In genomic region chrX:105775672-105776071, GRCh38 we compare ENCODE assay signal across 25 cellular contexts. TPM values are rescaled to one million over a fixed set of nuclear protein-coding genes. Genes with fewer than 3 reads are reported as not detected.
"Had no signal": no experiment of that assay in that cellular context is flagged by ENCODE, and none has a peak within 500 bp of the region (broad histone marks: within the 10 kb centered on the region; RNA-seq: fewer than 3 reads in every experiment).

No MANE protein-coding gene starts in this region.

- DNase-seq: NCI-H1092, NCI-H1105 treated with DMSO at 0.1 percent for 48 hours, NCI-H1417 treated with DMSO at 0.1 percent for 48 hours, NCI-H146, NCI-H1694 treated with DMSO at 0.1 percent for 48 hours, NCI-H2029, NCI-H2081 treated with DMSO at 0.1 percent for 48 hours, NCI-H2171, NCI-H226, NCI-H446, NCI-H510A, NCI-H524 treated with DMSO at 0.1 percent for 48 hours, NCI-H69, NCI-H774, Right ventricle myocardium superior, RPMI8226, SIG-M5, SK-N-SH, SW 1271, T-cell had no signal

- H3K36me3 Mint-ChIP-seq: T-cell had no signal

- H3K36me3 ChIP-seq: SJSA1 had no signal

- H3K27ac ChIP-seq: HL-60, SJSA1 had no signal

- H3K9ac ChIP-seq: SK-N-SH had no signal

- FAIRE-seq: HTR-8/SVneo, RCC 7860 had no signal

- H3K27ac Mint-ChIP-seq: T-cell had no signal

- H3K4me2 ChIP-seq: SK-N-SH had no signal

- H3K9me3 ChIP-seq: SJSA1, SK-N-SH had no signal

- H3K4me1 Mint-ChIP-seq: T-cell had no signal

- H3K27me3 ChIP-seq: SJSA1 had no signal

- H3K9me3 Mint-ChIP-seq: T-cell had no signal

- H3K4me1 ChIP-seq: SJSA1 had no signal

- H3K4me3 Mint-ChIP-seq: T-cell had no signal

- H3K4me3 ChIP-seq: SJSA1 had no signal

- ATAC-seq: T-cell had no signal

RNA-seq across cellular contexts. Expression of gene NRK, which starts 46.7 kb away (rescaled TPM):
- total RNA-seq: LHCN-M2, SJSA1 had no signal
- polyA plus RNA-seq: SK-N-SH had no signal
